ENCODE assay signal across 27 cellular contexts in the genomic region with DNA sequence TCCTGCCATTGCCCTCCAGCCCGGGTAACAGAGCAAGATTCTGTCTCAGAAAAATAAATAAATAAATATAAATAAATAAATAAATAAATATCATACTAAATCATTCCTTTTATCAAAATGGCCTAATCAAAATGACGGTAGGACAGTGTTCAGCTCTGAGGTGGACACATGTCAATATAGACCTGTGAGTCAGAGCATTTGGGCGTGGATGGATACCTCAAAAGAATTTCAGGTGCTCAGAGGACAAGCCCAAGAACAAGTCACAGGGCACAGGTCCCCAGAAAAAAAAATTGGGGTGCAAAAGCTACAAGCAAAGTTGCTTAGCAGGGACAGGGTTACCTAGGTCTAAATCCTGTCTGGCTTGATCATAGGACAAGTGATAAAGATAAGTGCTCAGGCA.
"Had no signal": no experiment of that assay in that cellular context is flagged by ENCODE, and none has a peak within 500 bp of the region (broad histone marks: within the 10 kb centered on the region; RNA-seq: fewer than 3 reads in every experiment).

No MANE protein-coding gene starts in this region.

- H3K9ac ChIP-seq: KMS-11, SK-N-SH had no signal

- H3K4me2 ChIP-seq: KMS-11, SK-N-SH had no signal

- H3K27ac ChIP-seq: brain microvascular endothelial cell, KMS-11, SJCRH30, VCaP had no signal

- H3K4me3 ChIP-seq: MG63, SJCRH30 had no signal

- H3K27me3 ChIP-seq: brain microvascular endothelial cell, MG63, SJCRH30 had no signal

- H3K36me3 ChIP-seq: brain microvascular endothelial cell, MG63, SJCRH30 had no signal

- DNase-seq: activated CD4-positive, alpha-beta T cell treated with anti-CD3 and anti-CD28 coated beads, Interleukin-2, amount 10 ng/mL, durations not matched to agents 7 days and 5 days; activated CD4-positive, CD25-positive, alpha-beta regulatory T cell; activated CD8-positive, alpha-beta memory T cell treated with anti-CD3 and anti-CD28 coated beads, Interleukin-2, amount 50 U/mL, for 4 hours; activated CD8-positive, alpha-beta T cell treated with anti-CD3 and anti-CD28 coated beads for 36 hours; activated gamma-delta T cell treated with Interleukin-2 at 50 U/mL for 16 hours; activated naive CD4-positive, alpha-beta T cell treated with anti-CD3 and anti-CD28 coated beads, Interleukin-2, amount 10 ng/mL, durations not matched to agents 7 days and 5 days; activated naive CD8-positive, alpha-beta T cell treated with anti-CD3 and anti-CD28 coated beads for 36 hours; activated T-cell treated with anti-CD3 and anti-CD28 coated beads, Interleukin-2, amount 50 U/mL, for 72 hours; brain microvascular endothelial cell; caudate nucleus; MG63; MV-4-11; NCI-H1092 treated with DMSO at 0.1 percent for 48 hours; NCI-H1417 treated with DMSO at 0.1 percent for 48 hours; NCI-H1694; NCI-H2029; NCI-H2107; NCI-H2171 treated with DMSO at 0.1 percent for 48 hours; NCI-H226; NCI-H510A; NCI-H69; Right ventricle myocardium superior; SJCRH30; SK-N-SH; T-helper 1 cell had no signal

- H3K9me3 ChIP-seq: MG63, SJCRH30, SK-N-SH had no signal

- ATAC-seq: activated CD8-positive, alpha-beta T cell treated with anti-CD3 and anti-CD28 coated beads for 36 hours; activated T-cell treated with anti-CD3 and anti-CD28 coated beads, Interleukin-2, amount 50 U/mL, for 72 hours had no signal
